ENCODE assay signal across 11 cellular contexts in genomic region chr22:23403152-23403719, GRCh38.
DNase-seq lines count a peak whose midpoint lies in the region; ATAC-seq, FAIRE-seq and TF ChIP-seq lines count a peak whose summit lies in the region.
"Had no signal": no experiment of that assay in that cellular context is flagged by ENCODE, and none has a peak within 500 bp of the region (broad histone marks: within the 10 kb centered on the region; RNA-seq: fewer than 3 reads in every experiment).

No MANE protein-coding gene starts in this region.

- no peak overlapping the region for H3K27ac Mint-ChIP-seq in T-helper 17 cell
- H3K27ac Mint-ChIP-seq in stimulated activated effector memory CD8-positive, alpha-beta T cell treated with anti-CD3 and anti-CD28 coated beads, Interleukin-12 subunit alpha, Interleukin-12 subunit beta, amount 100 ng/mL, for 72 hours: no peak overlapping the region
- H3K27ac Mint-ChIP-seq: activated T-helper 1 cell treated with anti-CD3 and anti-CD28 coated beads, Interleukin-12 subunit alpha, Interleukin-12 subunit beta, Interleukin-2, Interleukin-4 antibody, amounts not matched to agents 30 ng/mL and 10 ng/mL and 1 ng/mL, durations not matched to agents 14 hours and 24 hours and 36 hours had no signal

- dilution Hi-C loops in keratinocyte (cut with MboI; ENCODE audit: extremely low pct_ligation_motif_present, low sequenced_read_pairs): no loop called here

- H3K79me2 ChIP-seq in keratinocyte (ENCODE audit: control insufficient read depth, insufficient read depth, low read length): no peaks in the 10 kb centered on the region

- H4K20me1 ChIP-seq in keratinocyte (ENCODE audit: control insufficient read depth, extremely low read depth, insufficient read depth, low read length): no peaks in the 10 kb centered on the region

- H3K4me1 Mint-ChIP-seq in T-helper 17 cell: peaks cover 2% of the 10 kb centered on the region
- H3K4me1 Mint-ChIP-seq in stimulated activated effector memory CD8-positive, alpha-beta T cell treated with anti-CD3 and anti-CD28 coated beads, Interleukin-12 subunit alpha, Interleukin-12 subunit beta, amount 100 ng/mL, for 72 hours: no peaks in the 10 kb centered on the region

- no peaks in the 10 kb centered on the region for H3K36me3 Mint-ChIP-seq in T-helper 17 cell (ENCODE audit: low read depth)
- no peaks in the 10 kb centered on the region for H3K36me3 Mint-ChIP-seq in stimulated activated effector memory CD8-positive, alpha-beta T cell treated with anti-CD3 and anti-CD28 coated beads, Interleukin-12 subunit alpha, Interleukin-12 subunit beta, amount 100 ng/mL, for 72 hours

- no peak for FAIRE-seq in keratinocyte (lab: Jason Lieb, UNC)

- H3K27ac ChIP-seq in HUES48 (ENCODE audit: low read depth, low read length) (peak overlapping the region; percentile 27), keratinocyte (ENCODE audit: control insufficient read depth, insufficient read depth, low read length) (no peak overlapping the region)

- H3K4me3 ChIP-seq in HUES48 (ENCODE audit: low read depth, low read length): peak overlapping the region; percentile 57
- H3K4me3 ChIP-seq in keratinocyte (ENCODE audit: control insufficient read depth in 2 of 3, extremely low read depth in 1 of 3, insufficient read depth in 2 of 3, low read depth in 1 of 3, low read length in 3 of 3): no peak overlapping the region

- DNase-seq in T-helper 17 cell (no peak), keratinocyte (ENCODE audit: low read depth, low spot score) (no peak), DMS53 treated with DMSO at 0.1 percent for 48 hours (lab: John Stamatoyannopoulos, UW; ENCODE audit: unreplicated experiment) (no peak)
- no peak for DNase-seq in stimulated activated effector memory CD8-positive, alpha-beta T cell treated with anti-CD3 and anti-CD28 coated beads, Interleukin-12 subunit alpha, Interleukin-12 subunit beta, amount 100 ng/mL, for 72 hours (ENCODE audit: low spot score in 2 of 2)
- DNase-seq in activated CD4-positive, alpha-beta T cell treated with anti-CD3 and anti-CD28 coated beads, Interleukin-2, amount 50 U/mL, for 4 hours: no peak
- no peak for DNase-seq in stimulated activated CD4-positive, alpha-beta T cell treated with anti-CD3 and anti-CD28 coated beads, Interleukin-15, amount 100 ng/mL, for 24 hours
- DNase-seq: NK-92 treated with Interleukin-12 subunit alpha and Interleukin-12 subunit beta, amount 100 ng/mL, for 24 hours had no signal

- no peaks in the 10 kb centered on the region for H3K9me1 ChIP-seq in keratinocyte (ENCODE audit: control insufficient read depth, extremely low read depth, insufficient read depth, low read length)

- H3K9ac ChIP-seq in HUES48 (ENCODE audit: low read depth, low read length): peak overlapping the region; percentile 63; the same call in 1 of the 2 replicates
- no peak overlapping the region for H3K9ac ChIP-seq in keratinocyte (ENCODE audit: control insufficient read depth, extremely low read depth, insufficient read depth, low read length)

- H3K36me3 ChIP-seq in HUES48 (ENCODE audit: control insufficient read depth, insufficient read depth, low read length): no peaks in the 10 kb centered on the region
- no peaks in the 10 kb centered on the region for H3K36me3 ChIP-seq in keratinocyte (ENCODE audit: control insufficient read depth in 2 of 2, extremely low read depth in 1 of 2, insufficient read depth in 2 of 2, low read length in 2 of 2)
- H3K36me3 ChIP-seq: transverse colon had no signal

- H3K27me3 ChIP-seq in HUES48 (ENCODE audit: control insufficient read depth, insufficient read depth, low read length) (no peaks in the 10 kb centered on the region), keratinocyte (ENCODE audit: control insufficient read depth, extremely low read depth, insufficient read depth, low read length) (no peaks in the 10 kb centered on the region)

- no peak for TF ChIP-seq CTCF in keratinocyte (optimal IDR thresholded peaks at IDR 0.05 in 1 of 3, IDR thresholded peaks at IDR 0.05 in 1 of 3, conservative IDR thresholded peaks at IDR 0.05 in 1 of 3; ENCODE audit: extremely low read depth in 1 of 3, insufficient read depth in 2 of 3, low read length in 3 of 3)

- H3K4me1 ChIP-seq in HUES48 (ENCODE audit: control insufficient read depth, insufficient read depth, low read length) (peaks cover 7% of the 10 kb centered on the region; the same call in 1 of the 2 replicates), keratinocyte (ENCODE audit: control insufficient read depth, extremely low read depth, insufficient read depth, low read length) (peaks cover 2% of the 10 kb centered on the region)

- no peak for ATAC-seq in T-helper 17 cell
- no peak for ATAC-seq in stimulated activated effector memory CD8-positive, alpha-beta T cell treated with anti-CD3 and anti-CD28 coated beads, Interleukin-12 subunit alpha, Interleukin-12 subunit beta, amount 100 ng/mL, for 72 hours
- no peak for ATAC-seq in HG02610 (IDR thresholded peaks at IDR 0.05; ENCODE audit: unreplicated experiment)

- no peak overlapping the region for H2AFZ ChIP-seq in keratinocyte (ENCODE audit: control insufficient read depth, low read length)

- no peaks in the 10 kb centered on the region for H3K9me3 Mint-ChIP-seq in stimulated activated effector memory CD8-positive, alpha-beta T cell treated with anti-CD3 and anti-CD28 coated beads, Interleukin-12 subunit alpha, Interleukin-12 subunit beta, amount 100 ng/mL, for 72 hours
- H3K9me3 Mint-ChIP-seq: activated T-helper 1 cell treated with anti-CD3 and anti-CD28 coated beads, Interleukin-12 subunit alpha, Interleukin-12 subunit beta, Interleukin-2, Interleukin-4 antibody, amounts not matched to agents 30 ng/mL and 10 ng/mL and 1 ng/mL, durations not matched to agents 14 hours and 24 hours and 36 hours had no signal

- H3K27me3 Mint-ChIP-seq in T-helper 17 cell: peaks cover 17% of the 10 kb centered on the region

- H3K9me3 ChIP-seq in HUES48 (ENCODE audit: control insufficient read depth, insufficient read depth, low read length) (no peaks in the 10 kb centered on the region), T-helper 17 cell (ENCODE audit: control insufficient read depth, low read length, poor library complexity, severe bottlenecking) (no peaks in the 10 kb centered on the region), keratinocyte (ENCODE audit: control insufficient read depth, low read depth, low read length) (no peaks in the 10 kb centered on the region)
- H3K9me3 ChIP-seq: transverse colon had no signal

- peak overlapping the region; percentile 49 for H3K4me3 Mint-ChIP-seq in T-helper 17 cell
- peak overlapping the region; percentile 21 for H3K4me3 Mint-ChIP-seq in stimulated activated effector memory CD8-positive, alpha-beta T cell treated with anti-CD3 and anti-CD28 coated beads, Interleukin-12 subunit alpha, Interleukin-12 subunit beta, amount 100 ng/mL, for 72 hours

- H3K4me2 ChIP-seq in keratinocyte (ENCODE audit: control insufficient read depth, extremely low read depth, insufficient read depth, low read depth, low read length): peak overlapping the region; percentile 45
